Comparison of ENCODE assay signal across 12 cellular contexts in the genomic region with DNA sequence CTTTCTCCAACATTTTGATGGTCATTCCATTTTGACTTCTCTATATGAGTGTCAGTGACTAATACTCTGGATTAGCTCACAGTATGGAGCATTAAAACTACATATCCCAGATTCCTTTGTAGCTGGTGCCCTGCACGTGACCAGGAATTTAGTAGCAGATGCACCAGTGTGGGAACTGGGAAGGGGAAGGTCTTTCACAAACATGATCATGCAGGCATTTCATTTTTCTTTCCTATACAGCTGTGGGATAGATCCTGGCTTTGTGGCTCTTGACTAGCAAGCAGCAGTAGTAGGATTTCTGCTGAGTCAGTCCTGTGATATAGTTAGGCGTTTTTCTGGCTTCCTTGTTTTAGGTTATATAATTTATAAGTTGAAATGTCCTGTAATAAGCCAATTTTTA.
DNase-seq lines count a peak whose midpoint lies in the region; ATAC-seq and TF ChIP-seq lines count a peak whose summit lies in the region.
"Had no signal": no experiment of that assay in that cellular context is flagged by ENCODE, and none has a peak within 500 bp of the region (broad histone marks: within the 10 kb centered on the region; RNA-seq: fewer than 3 reads in every experiment).

No MANE protein-coding gene starts in this region.

- H3K36me3 ChIP-seq in BE2C (no peaks in the 10 kb centered on the region), WERI-Rb-1 (no peaks in the 10 kb centered on the region), body of pancreas (replicated peaks in 1 of 2; ENCODE audit: insufficient read depth in 1 of 2, low read depth in 2 of 2) (no peaks in the 10 kb centered on the region)

- peaks cover 0 to 6% of the 10 kb centered on the region in 2 donors for H3K4me1 Mint-ChIP-seq in natural killer cell
- H3K4me1 Mint-ChIP-seq in activated CD4-positive, alpha-beta T cell treated with anti-CD3 and anti-CD28 coated beads, Interleukin-2, amount 10 ng/mL, durations not matched to agents 24 days and 14 days: no peaks in the 10 kb centered on the region

- DNase-seq in BE2C (peak; percentile 19), HFF-Myc (ENCODE audit: extremely low read depth, low read depth) (peak; percentile 37), WERI-Rb-1 (peak; percentile 20), iPS-NIHi7 (ENCODE audit: extremely low spot score) (peak; percentile 51), natural killer cell (no peak), body of pancreas (no peak)
- DNase-seq in activated CD4-positive, alpha-beta T cell treated with anti-CD3 and anti-CD28 coated beads, Interleukin-2, amount 10 ng/mL, durations not matched to agents 24 days and 14 days: no peak
- DNase-seq: activated naive CD4-positive, alpha-beta T cell treated with anti-CD3 and anti-CD28 coated beads for 36 hours; GF-D8; NCI-H2081 had no signal

- intact Hi-C loops in natural killer cell (cut with micrococcal nuclease): no loop called here
- intact Hi-C loops in activated CD4-positive, alpha-beta T cell treated with anti-CD3 and anti-CD28 coated beads, Interleukin-2, amount 10 ng/mL, durations not matched to agents 24 days and 14 days (cut with micrococcal nuclease): no loop called here
- intact Hi-C loops in body of pancreas (cut with DNase I): no loop called here

- no peaks in the 10 kb centered on the region for H3K36me3 Mint-ChIP-seq in natural killer cell
- no peaks in the 10 kb centered on the region for H3K36me3 Mint-ChIP-seq in activated CD4-positive, alpha-beta T cell treated with anti-CD3 and anti-CD28 coated beads, Interleukin-2, amount 10 ng/mL, durations not matched to agents 24 days and 14 days (ENCODE audit: low read depth)

- ATAC-seq in natural killer cell (no peak), HG02763 (IDR thresholded peaks at IDR 0.05; ENCODE audit: unreplicated experiment) (no peak), body of pancreas (no peak)

- no peaks in the 10 kb centered on the region for H3K27me3 Mint-ChIP-seq in natural killer cell (ENCODE audit: low read depth in 2 of 2)
- H3K27me3 Mint-ChIP-seq in activated CD4-positive, alpha-beta T cell treated with anti-CD3 and anti-CD28 coated beads, Interleukin-2, amount 10 ng/mL, durations not matched to agents 24 days and 14 days: no peaks in the 10 kb centered on the region

- no peak overlapping the region for H3K4me3 Mint-ChIP-seq in natural killer cell
- H3K4me3 Mint-ChIP-seq in activated CD4-positive, alpha-beta T cell treated with anti-CD3 and anti-CD28 coated beads, Interleukin-2, amount 10 ng/mL, durations not matched to agents 24 days and 14 days: no peak overlapping the region
- H3K4me3 Mint-ChIP-seq: activated naive CD4-positive, alpha-beta T cell treated with anti-CD3 and anti-CD28 coated beads for 36 hours had no signal

- no peaks in the 10 kb centered on the region for H3K9me3 Mint-ChIP-seq in natural killer cell
- H3K9me3 Mint-ChIP-seq in activated CD4-positive, alpha-beta T cell treated with anti-CD3 and anti-CD28 coated beads, Interleukin-2, amount 10 ng/mL, durations not matched to agents 24 days and 14 days: no peaks in the 10 kb centered on the region

- H3K9me3 ChIP-seq in BE2C: no peaks in the 10 kb centered on the region
- H3K9me3 ChIP-seq in WERI-Rb-1 (ENCODE audit: severe bottlenecking): no peaks in the 10 kb centered on the region
- H3K9me3 ChIP-seq in body of pancreas: no peaks in the 10 kb centered on the region

- no peak for TF ChIP-seq CTCF in BE2C (IDR thresholded peaks at IDR 0.05; ENCODE audit: low read depth, low read length)
- no peak for TF ChIP-seq CTCF in HFF-Myc (IDR thresholded peaks at IDR 0.05; ENCODE audit: low read depth, low read length, missing control alignments)
- no peak for TF ChIP-seq CTCF in WERI-Rb-1 (IDR thresholded peaks at IDR 0.05; ENCODE audit: low read depth, low read length)
- no peak for TF ChIP-seq CTCF in natural killer cell (IDR thresholded peaks at IDR 0.05)
- no peak for TF ChIP-seq CTCF in body of pancreas (IDR thresholded peaks at IDR 0.05)

- no peaks in the 10 kb centered on the region for H3K4me1 ChIP-seq in BE2C
- H3K4me1 ChIP-seq in body of pancreas: no peaks in the 10 kb centered on the region

- TF ChIP-seq POLR2A in body of pancreas (IDR thresholded peaks at IDR 0.05): no peak

- WGBS in body of pancreas, 2 donors: 10 to 14% methylated on average over 2 of the region's 2 CpGs

- H3K27ac ChIP-seq in WERI-Rb-1 (no peak overlapping the region), body of pancreas (no peak overlapping the region)
- H3K27ac ChIP-seq: VCaP had no signal

- H3K4me3 ChIP-seq in BE2C (ENCODE audit: low read depth, low read length) (no peak overlapping the region), HFF-Myc (replicated peaks; ENCODE audit: low read depth, low read length) (no peak overlapping the region), WERI-Rb-1 (ENCODE audit: low read depth, low read length) (no peak overlapping the region), body of pancreas (no peak overlapping the region)

- no peak overlapping the region for H3K27ac Mint-ChIP-seq in natural killer cell
- no peak overlapping the region for H3K27ac Mint-ChIP-seq in activated CD4-positive, alpha-beta T cell treated with anti-CD3 and anti-CD28 coated beads, Interleukin-2, amount 10 ng/mL, durations not matched to agents 24 days and 14 days
- H3K27ac Mint-ChIP-seq: activated naive CD4-positive, alpha-beta T cell treated with anti-CD3 and anti-CD28 coated beads for 36 hours had no signal

- no peaks in the 10 kb centered on the region for H3K27me3 ChIP-seq in BE2C
- no peaks in the 10 kb centered on the region for H3K27me3 ChIP-seq in WERI-Rb-1 (ENCODE audit: insufficient read depth, low read depth, severe bottlenecking)
- no peaks in the 10 kb centered on the region for H3K27me3 ChIP-seq in body of pancreas

Comparison
In these comparisons a context has a peak if more than half of its experiments do, and no peak if none do; other contexts are left out.
1. DNase-seq: peak in BE2C (single experiment), HFF-Myc (single experiment), WERI-Rb-1 (single experiment) and iPS-NIHi7 (single experiment); none in natural killer cell (single experiment), activated CD4-positive, alpha-beta T cell treated with anti-CD3 and anti-CD28 coated beads, Interleukin-2, amount 10 ng/mL, durations not matched to agents 24 days and 14 days (single experiment) and body of pancreas (0 of 4).